Comparison of ENCODE assay signal across 7 cellular contexts in genomic region chr16:31951806-31952205, GRCh38.
DNase-seq lines count a peak whose midpoint lies in the region; ATAC-seq and TF ChIP-seq lines count a peak whose summit lies in the region.
"Not testable (repeated sequence)": the region's sequence is repeated elsewhere in the genome, so short reads cannot be mapped to it uniquely, and the experiment has no call there.

No MANE protein-coding gene starts in this region.

- not testable (repeated sequence) for H3K9me3 Mint-ChIP-seq in CD4-positive, alpha-beta T cell; CD8-positive, alpha-beta T cell; T-cell; activated CD4-positive, alpha-beta T cell treated with anti-CD3 and anti-CD28 coated beads for 36 hours (ENCODE audit: low read depth); activated T-helper 17 cell treated with anti-CD3 and anti-CD28 coated beads, Interleukin-2, amount 50 U/mL, for 72 hours; central memory CD8-positive, alpha-beta T cell

- not testable (repeated sequence) for H3K27ac ChIP-seq in CD4-positive, alpha-beta T cell (ENCODE audit: low read depth, low read length); CD8-positive, alpha-beta T cell (ENCODE audit: low read depth, low read length); esophagus muscularis mucosa (replicated peaks in 1 of 4)

- H3K36me3 ChIP-seq in CD8-positive, alpha-beta T cell (ENCODE audit: insufficient read depth, low read length); esophagus muscularis mucosa: not testable (repeated sequence)

- not testable (repeated sequence) for H3K27me3 Mint-ChIP-seq in CD4-positive, alpha-beta T cell; CD8-positive, alpha-beta T cell (ENCODE audit: low read depth); T-cell; activated CD4-positive, alpha-beta T cell treated with anti-CD3 and anti-CD28 coated beads for 36 hours; activated T-helper 17 cell treated with anti-CD3 and anti-CD28 coated beads, Interleukin-2, amount 50 U/mL, for 72 hours; central memory CD8-positive, alpha-beta T cell

- not testable (repeated sequence) for H3K4me3 Mint-ChIP-seq in CD4-positive, alpha-beta T cell; CD8-positive, alpha-beta T cell; T-cell; activated CD4-positive, alpha-beta T cell treated with anti-CD3 and anti-CD28 coated beads for 36 hours; activated T-helper 17 cell treated with anti-CD3 and anti-CD28 coated beads, Interleukin-2, amount 50 U/mL, for 72 hours; central memory CD8-positive, alpha-beta T cell

- not testable (repeated sequence) for DNase-seq in CD4-positive, alpha-beta T cell; CD8-positive, alpha-beta T cell; T-cell; activated CD4-positive, alpha-beta T cell treated with anti-CD3 and anti-CD28 coated beads for 36 hours; central memory CD8-positive, alpha-beta T cell (ENCODE audit: low spot score in 2 of 2)
- DNase-seq in esophagus muscularis mucosa (ENCODE audit: extremely low spot score), result peak; percentile 10

- not testable (repeated sequence) for TF ChIP-seq POLR2A in esophagus muscularis mucosa (IDR thresholded peaks at IDR 0.05; ENCODE audit: low read depth)

- CTCF ChIA-PET in CD4-positive, alpha-beta T cell (lab: Charles Lee); CD8-positive, alpha-beta T cell (lab: Charles Lee); T-cell (lab: Charles Lee); activated CD4-positive, alpha-beta T cell treated with anti-CD3 and anti-CD28 coated beads for 36 hours (lab: Charles Lee): not testable (repeated sequence)

- peak overlapping the region; percentile 62 for H3K27ac Mint-ChIP-seq in CD4-positive, alpha-beta T cell
- peak overlapping the region; percentile 10 for H3K27ac Mint-ChIP-seq in CD8-positive, alpha-beta T cell
- peak overlapping the region in 1 of 2 donors; percentile 66 for H3K27ac Mint-ChIP-seq in T-cell
- not testable (repeated sequence) for H3K27ac Mint-ChIP-seq in activated CD4-positive, alpha-beta T cell treated with anti-CD3 and anti-CD28 coated beads for 36 hours; activated T-helper 17 cell treated with anti-CD3 and anti-CD28 coated beads, Interleukin-2, amount 50 U/mL, for 72 hours; central memory CD8-positive, alpha-beta T cell (ENCODE audit: low read depth)

- not testable (repeated sequence) for H3K27me3 ChIP-seq in CD4-positive, alpha-beta T cell (ENCODE audit: control insufficient read depth, insufficient read depth, low read length); CD8-positive, alpha-beta T cell (ENCODE audit: insufficient read depth, low read length); esophagus muscularis mucosa

- not testable (repeated sequence) for H3K4me3 ChIP-seq in CD8-positive, alpha-beta T cell (ENCODE audit: low read depth, low read length); esophagus muscularis mucosa

- peak; percentile 68 for ATAC-seq in CD4-positive, alpha-beta T cell (ENCODE audit: poor library complexity)
- ATAC-seq in CD8-positive, alpha-beta T cell, result peak; percentile 62
- peak; percentile 39 to 55 (median 44) for ATAC-seq in T-cell (replicated peaks in 1 of 4)
- ATAC-seq in activated CD4-positive, alpha-beta T cell treated with anti-CD3 and anti-CD28 coated beads for 36 hours, result peak; percentile 23
- ATAC-seq in activated T-helper 17 cell treated with anti-CD3 and anti-CD28 coated beads, Interleukin-2, amount 50 U/mL, for 72 hours (replicated peaks), result peak; percentile 16
- ATAC-seq in central memory CD8-positive, alpha-beta T cell (replicated peaks; ENCODE audit: extremely low read depth, poor library complexity, severe bottlenecking), result peak; percentile 69

- POLR2A ChIA-PET in CD4-positive, alpha-beta T cell (lab: Charles Lee); CD8-positive, alpha-beta T cell (lab: Charles Lee); T-cell (lab: Charles Lee); activated CD4-positive, alpha-beta T cell treated with anti-CD3 and anti-CD28 coated beads for 36 hours (lab: Charles Lee): not testable (repeated sequence)

- intact Hi-C loops in CD4-positive, alpha-beta T cell (cut with DNase I, micrococcal nuclease); CD8-positive, alpha-beta T cell (cut with DNase I, micrococcal nuclease); activated CD4-positive, alpha-beta T cell treated with anti-CD3 and anti-CD28 coated beads for 36 hours (cut with DNase I, micrococcal nuclease); esophagus muscularis mucosa (cut with DNase I): not testable (repeated sequence)

- not testable (repeated sequence) for TF ChIP-seq EP300 in esophagus muscularis mucosa (IDR thresholded peaks at IDR 0.05)

- H3K9me3 ChIP-seq in CD4-positive, alpha-beta T cell (ENCODE audit: control insufficient read depth, low read length); CD8-positive, alpha-beta T cell (ENCODE audit: low read length); esophagus muscularis mucosa: not testable (repeated sequence)

- not testable (repeated sequence) for H3K4me1 ChIP-seq in CD8-positive, alpha-beta T cell (ENCODE audit: insufficient read depth, low read length); esophagus muscularis mucosa

- TF ChIP-seq CTCF in CD4-positive, alpha-beta T cell (IDR thresholded peaks at IDR 0.05); CD8-positive, alpha-beta T cell (IDR thresholded peaks at IDR 0.05); esophagus muscularis mucosa (IDR thresholded peaks at IDR 0.05): not testable (repeated sequence)

- no CpG with 5 or more reads among the region's 1 CpG for WGBS in esophagus muscularis mucosa

- H3K36me3 Mint-ChIP-seq in CD4-positive, alpha-beta T cell (ENCODE audit: low read depth); CD8-positive, alpha-beta T cell; T-cell; activated CD4-positive, alpha-beta T cell treated with anti-CD3 and anti-CD28 coated beads for 36 hours (ENCODE audit: low read depth); activated T-helper 17 cell treated with anti-CD3 and anti-CD28 coated beads, Interleukin-2, amount 50 U/mL, for 72 hours (ENCODE audit: low read depth); central memory CD8-positive, alpha-beta T cell (ENCODE audit: insufficient read depth): not testable (repeated sequence)

- peaks cover 17% of the 10 kb centered on the region for H3K4me1 Mint-ChIP-seq in CD4-positive, alpha-beta T cell (ENCODE audit: low read depth)
- H3K4me1 Mint-ChIP-seq in CD8-positive, alpha-beta T cell (ENCODE audit: low read depth); activated CD4-positive, alpha-beta T cell treated with anti-CD3 and anti-CD28 coated beads for 36 hours; activated T-helper 17 cell treated with anti-CD3 and anti-CD28 coated beads, Interleukin-2, amount 50 U/mL, for 72 hours; central memory CD8-positive, alpha-beta T cell: not testable (repeated sequence)
- H3K4me1 Mint-ChIP-seq in T-cell, result peaks cover 9 to 13% (median 12%) of the 10 kb centered on the region in 3 donors

Comparison
In these comparisons a context has a peak if more than half of its experiments do, and no peak if none do; other contexts are left out.
1. ATAC-seq: peak in every context shown above with its lines; median percentile 69 in central memory CD8-positive, alpha-beta T cell; 68 in CD4-positive, alpha-beta T cell; 62 in CD8-positive, alpha-beta T cell; 44 in T-cell; 23 in activated CD4-positive, alpha-beta T cell treated with anti-CD3 and anti-CD28 coated beads for 36 hours; 16 in activated T-helper 17 cell treated with anti-CD3 and anti-CD28 coated beads, Interleukin-2, amount 50 U/mL, for 72 hours.